In the genomic region with DNA sequence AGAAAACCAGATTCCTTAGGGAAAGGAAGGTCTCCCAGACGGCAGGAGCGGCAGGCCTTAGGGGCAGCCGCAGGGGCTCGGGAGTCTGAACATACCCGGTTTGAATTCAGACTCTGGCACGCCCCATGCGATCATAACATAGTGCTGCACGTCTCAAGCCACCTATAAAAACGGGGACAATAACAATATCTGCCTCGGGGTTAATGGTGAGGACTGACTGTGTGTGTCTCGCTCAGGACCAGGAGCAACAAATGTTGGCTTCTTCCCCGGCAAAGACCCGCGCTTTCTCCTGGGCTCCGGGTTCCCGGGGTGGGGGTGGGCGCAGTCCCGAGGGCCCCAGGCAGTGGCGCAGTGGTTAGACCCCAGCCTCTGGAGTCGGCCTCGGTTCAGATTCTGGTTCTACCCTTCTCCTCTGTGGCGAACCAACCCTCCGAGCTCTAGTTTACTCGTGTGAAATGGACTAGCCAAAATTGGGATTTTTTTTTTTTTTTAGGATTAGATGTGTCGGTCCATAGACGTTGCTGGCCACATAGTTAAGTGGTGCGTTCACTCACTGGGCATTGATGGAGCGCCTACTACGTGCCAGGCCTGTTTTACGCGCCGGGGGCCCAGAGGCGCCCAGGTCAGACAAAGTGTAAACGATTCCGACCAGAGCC, we compare ENCODE assay signal across 8 cellular contexts. TPM values are rescaled to one million over a fixed set of nuclear protein-coding genes. Genes with fewer than 3 reads are reported as not detected.
DNase-seq lines count a peak whose midpoint lies in the region; ATAC-seq, FAIRE-seq and TF ChIP-seq lines count a peak whose summit lies in the region.

No MANE protein-coding gene starts in this region.

- CTCF ChIA-PET in activated CD8-positive, alpha-beta T cell treated with anti-CD3 and anti-CD28 coated beads, Interleukin-2, amount 10 ng/mL, durations not matched to agents 7 days and 5 days (lab: Charles Lee), result no interaction called here

- peak overlapping the region in 8 of 12 donors; percentile 71 to 87 (median 80) for H3K27ac ChIP-seq in heart left ventricle
- H3K27ac ChIP-seq in trophoblast cell (ENCODE audit: low read depth, low read length), result peak overlapping the region; percentile 25

- H3K4me3 ChIP-seq in heart left ventricle, result peak overlapping the region; percentile 71 to 100 (median 84)
- peak overlapping the region; percentile 50 for H3K4me3 ChIP-seq in trophoblast cell (ENCODE audit: low read depth, low read length)

- H3K27me3 Mint-ChIP-seq in activated CD8-positive, alpha-beta T cell treated with anti-CD3 and anti-CD28 coated beads, Interleukin-2, amount 10 ng/mL, durations not matched to agents 7 days and 5 days (ENCODE audit: low read depth), result peaks cover 58% of the 10 kb centered on the region

- H3K9ac ChIP-seq in trophoblast cell (ENCODE audit: low read length), result no peak overlapping the region

- no peak overlapping the region for H3K18ac ChIP-seq in trophoblast cell (ENCODE audit: low read length)

- H4K12ac ChIP-seq in trophoblast cell (ENCODE audit: low read depth, low read length), result peak overlapping the region; percentile 90

- H3K4me2 ChIP-seq in trophoblast cell (ENCODE audit: low read length), result peak overlapping the region; percentile 60

- WGBS in heart left ventricle, 4 donors, result 41 to 50% (median 47%) methylated on average over 34 to 35 of the region's 35 CpGs
- WGBS in trophoblast cell (ENCODE audit: extremely low coverage, insufficient coverage, insufficient read length), result no CpG with 5 or more reads among the region's 35 CpGs

- H3K4me3 Mint-ChIP-seq in activated CD8-positive, alpha-beta T cell treated with anti-CD3 and anti-CD28 coated beads, Interleukin-2, amount 10 ng/mL, durations not matched to agents 7 days and 5 days, result peak overlapping the region; percentile 67

- H2BK120ac ChIP-seq in trophoblast cell (ENCODE audit: insufficient read depth, low read length, poor library complexity), result peak overlapping the region; percentile 52

- H3K79me1 ChIP-seq in trophoblast cell (ENCODE audit: low read length), result peaks cover 24% of the 10 kb centered on the region

- H3K4me1 Mint-ChIP-seq in activated CD8-positive, alpha-beta T cell treated with anti-CD3 and anti-CD28 coated beads, Interleukin-2, amount 10 ng/mL, durations not matched to agents 7 days and 5 days (ENCODE audit: low read depth), result peaks cover 2% of the 10 kb centered on the region

- POLR2A ChIA-PET in activated CD8-positive, alpha-beta T cell treated with anti-CD3 and anti-CD28 coated beads, Interleukin-2, amount 10 ng/mL, durations not matched to agents 7 days and 5 days (lab: Charles Lee), result no interaction called here

- H3K79me2 ChIP-seq in trophoblast cell (ENCODE audit: control insufficient read depth, insufficient read depth, low read length, poor library complexity), result peaks cover 22% of the 10 kb centered on the region

- DNase-seq in D341Med (ENCODE audit: low spot score), result peak; percentile 14
- no peak for DNase-seq in activated CD8-positive, alpha-beta T cell treated with anti-CD3 and anti-CD28 coated beads, Interleukin-2, amount 10 ng/mL, durations not matched to agents 7 days and 5 days
- DNase-seq in heart left ventricle, result no peak
- DNase-seq in trophoblast cell, result peak; percentile 97 to 98
- no peak for DNase-seq in H54 (ENCODE audit: insufficient read length, low spot score)
- DNase-seq in RCC 7860 (ENCODE audit: low spot score), result no peak
- DNase-seq in cortex of kidney (lab: John Stamatoyannopoulos, UW), result no peak

- H3K27me3 ChIP-seq in heart left ventricle (peaks cover 0 to 33% (median 0%) of the 10 kb centered on the region in 9 donors), trophoblast cell (ENCODE audit: insufficient read depth, low read length) (no peaks in the 10 kb centered on the region)

- H3K36me3 ChIP-seq in heart left ventricle (no peaks in the 10 kb centered on the region), trophoblast cell (ENCODE audit: control insufficient read depth in 1 of 2, insufficient read depth in 2 of 2, low read length in 2 of 2) (peaks cover 0 to 1% of the 10 kb centered on the region in 2 experiments)

- intact Hi-C loops in heart left ventricle (cut with DNase I), result loop anchor here in 7 of 10 donors (5.0 to 10.0 kb wide), 7 partner anchors 41 to 156 kb away; no protein-coding TSS in a partner anchor

- H3K4ac ChIP-seq in trophoblast cell (ENCODE audit: low read depth, low read length), result no peak overlapping the region

- H3K23ac ChIP-seq in trophoblast cell (ENCODE audit: low read length), result no peak overlapping the region

- peak overlapping the region; percentile 83 for H3K14ac ChIP-seq in trophoblast cell (ENCODE audit: low read length)

- FAIRE-seq in H54 (lab: Jason Lieb, UNC) (no peak), RCC 7860 (lab: Jason Lieb, UNC) (no peak)

- TF ChIP-seq POLR2A in heart left ventricle (IDR thresholded peaks at IDR 0.05) (no peak), H54 (IDR thresholded peaks at IDR 0.05; ENCODE audit: low read depth, low read length) (no peak)

- no peak overlapping the region for H2AK5ac ChIP-seq in trophoblast cell (ENCODE audit: low read length)

- H4K8ac ChIP-seq in trophoblast cell (ENCODE audit: low read depth, low read length), result peak overlapping the region; percentile 63

- no peak for ATAC-seq in activated CD8-positive, alpha-beta T cell treated with anti-CD3 and anti-CD28 coated beads, Interleukin-2, amount 10 ng/mL, durations not matched to agents 7 days and 5 days
- ATAC-seq in heart left ventricle (peak in 2 of 4 donors; percentile 11 to 24), GM21737 (IDR thresholded peaks at IDR 0.05; ENCODE audit: unreplicated experiment) (no peak)

- peak overlapping the region; percentile 80 for H2AFZ ChIP-seq in trophoblast cell (ENCODE audit: insufficient read depth, low read length, poor library complexity)

- H3K9me3 ChIP-seq in heart left ventricle (no peaks in the 10 kb centered on the region), trophoblast cell (ENCODE audit: insufficient read depth, low read depth, low read length) (peaks cover 2% of the 10 kb centered on the region)

- H3K9me3 Mint-ChIP-seq in activated CD8-positive, alpha-beta T cell treated with anti-CD3 and anti-CD28 coated beads, Interleukin-2, amount 10 ng/mL, durations not matched to agents 7 days and 5 days (ENCODE audit: insufficient read depth), result no peaks in the 10 kb centered on the region

- H3K36me3 Mint-ChIP-seq in activated CD8-positive, alpha-beta T cell treated with anti-CD3 and anti-CD28 coated beads, Interleukin-2, amount 10 ng/mL, durations not matched to agents 7 days and 5 days (ENCODE audit: low read depth), result no peaks in the 10 kb centered on the region

- no peak for TF ChIP-seq CTCF in heart left ventricle (IDR thresholded peaks at IDR 0.05)

- peak overlapping the region; percentile 50 for H2BK5ac ChIP-seq in trophoblast cell (ENCODE audit: low read depth, low read length, poor library complexity)

- peak overlapping the region; percentile 16 for H4K91ac ChIP-seq in trophoblast cell (ENCODE audit: low read depth, low read length)

- H3K4me1 ChIP-seq in heart left ventricle (peaks cover 0 to 37% (median 17%) of the 10 kb centered on the region in 12 donors), trophoblast cell (ENCODE audit: control insufficient read depth in 1 of 2, insufficient read depth in 2 of 2, low read length in 2 of 2) (peaks cover 13 to 29% of the 10 kb centered on the region in 2 experiments)

- peak overlapping the region; percentile 20 for H2BK12ac ChIP-seq in trophoblast cell (ENCODE audit: low read length)

- no peak overlapping the region for H3K27ac Mint-ChIP-seq in activated CD8-positive, alpha-beta T cell treated with anti-CD3 and anti-CD28 coated beads, Interleukin-2, amount 10 ng/mL, durations not matched to agents 7 days and 5 days

RNA-seq across cellular contexts. Expression of gene SH3BP4, which starts 1.0 kb away (rescaled TPM):
- not detected for total RNA-seq in activated CD8-positive, alpha-beta T cell treated with anti-CD3 and anti-CD28 coated beads, Interleukin-2, amount 10 ng/mL, durations not matched to agents 7 days and 5 days
- 10 to 100 TPM in 7 of 9 donors, 1 to 10 TPM in 2; 8.5 to 33.5 (median 12.4) TPM for total RNA-seq in heart left ventricle
- polyA plus RNA-seq in heart left ventricle, result 10 to 100 TPM in 1 of 2 donors, 1 to 10 TPM in 1; 5.4 to 25.2 TPM
- 35.4 and 36.3 TPM in 2 replicates for polyA plus RNA-seq in trophoblast cell (2013)

Comparison
In these comparisons a context has a peak if more than half of its experiments do, and no peak if none do; other contexts are left out.
1. DNase-seq: peak in D341Med (single experiment) and trophoblast cell (2 of 2); none in activated CD8-positive, alpha-beta T cell treated with anti-CD3 and anti-CD28 coated beads, Interleukin-2, amount 10 ng/mL, durations not matched to agents 7 days and 5 days (single experiment), heart left ventricle (0 of 5), H54 (single experiment), RCC 7860 (single experiment) and cortex of kidney (single experiment).
2. RNA of gene SH3BP4, which starts 1.0 kb away (total RNA-seq): 8.5 to 33.5 TPM in heart left ventricle; not detected in activated CD8-positive, alpha-beta T cell treated with anti-CD3 and anti-CD28 coated beads, Interleukin-2, amount 10 ng/mL, durations not matched to agents 7 days and 5 days; every median in the first group is over 4 times any median in the second.